ENCODE assay signal across 12 cellular contexts in the genomic region with DNA sequence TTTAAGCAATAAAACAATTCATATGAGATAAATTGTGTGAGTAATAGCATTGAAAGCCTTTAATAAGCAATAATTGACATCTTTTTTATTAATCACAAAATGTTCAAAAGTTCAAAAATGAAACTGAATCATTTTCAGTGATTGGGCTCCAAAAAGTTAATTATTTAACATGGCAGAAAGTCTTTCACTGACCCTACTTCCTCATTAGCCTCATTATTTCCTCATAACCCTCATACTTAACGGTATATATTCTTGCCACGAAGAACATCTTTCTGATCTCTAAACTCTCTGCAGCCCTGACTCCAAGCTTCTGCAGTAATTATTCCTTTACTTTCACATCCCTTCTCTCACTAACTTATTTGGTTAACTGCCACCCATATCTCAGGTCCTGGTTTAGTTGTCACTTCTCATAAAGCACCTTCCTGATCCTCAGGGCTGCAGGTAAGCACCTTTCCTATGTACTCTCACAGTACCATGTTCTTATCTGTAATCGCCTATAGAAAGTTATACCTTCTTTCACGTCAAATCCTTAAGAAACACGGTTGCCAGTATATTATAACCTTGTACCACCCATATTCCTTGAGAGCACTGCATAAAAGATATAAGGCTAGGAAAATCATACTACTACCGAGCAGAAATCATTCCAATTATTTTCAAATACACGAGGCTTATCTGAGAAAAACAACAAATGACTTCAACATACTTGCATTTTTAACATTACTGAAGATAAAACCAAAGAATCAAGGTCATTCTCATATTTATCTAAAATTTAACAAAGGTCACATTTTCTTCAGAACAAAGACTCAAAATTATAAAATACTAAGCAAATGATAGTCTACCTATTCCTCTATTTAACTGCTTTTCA.
DNase-seq lines count a peak whose midpoint lies in the region; ATAC-seq and TF ChIP-seq lines count a peak whose summit lies in the region.
"Had no signal": no experiment of that assay in that cellular context is flagged by ENCODE, and none has a peak within 500 bp of the region (broad histone marks: within the 10 kb centered on the region; RNA-seq: fewer than 3 reads in every experiment).

No MANE protein-coding gene starts in this region.

- peaks cover 0 to 10% (median 4%) of the 10 kb centered on the region in 5 donors for H3K36me3 Mint-ChIP-seq in naive thymus-derived CD4-positive, alpha-beta T cell

- H3K27ac Mint-ChIP-seq in naive thymus-derived CD4-positive, alpha-beta T cell = no peak overlapping the region
- H3K27ac Mint-ChIP-seq: stimulated activated effector memory CD8-positive, alpha-beta T cell treated with anti-CD3 and anti-CD28 coated beads, Interleukin-12 subunit alpha, Interleukin-12 subunit beta, amount 100 ng/mL, for 72 hours had no signal

- POLR2A ChIA-PET in naive thymus-derived CD4-positive, alpha-beta T cell (lab: Charles Lee) = no interaction called here

- H3K4me1 Mint-ChIP-seq in naive thymus-derived CD4-positive, alpha-beta T cell = peaks cover 19 to 62% (median 48%) of the 10 kb centered on the region in 7 donors

- TF ChIP-seq CTCF in OCI-LY3 (IDR thresholded peaks at IDR 0.05; ENCODE audit: low read depth, low read length) = no peak

- H3K27me3 Mint-ChIP-seq in naive thymus-derived CD4-positive, alpha-beta T cell = peaks cover 0 to 14% (median 0%) of the 10 kb centered on the region in 5 donors

- H3K9me3 Mint-ChIP-seq in naive thymus-derived CD4-positive, alpha-beta T cell = peaks cover 0 to 2% (median 0%) of the 10 kb centered on the region in 11 donors
- H3K9me3 Mint-ChIP-seq: stimulated activated effector memory CD8-positive, alpha-beta T cell treated with anti-CD3 and anti-CD28 coated beads, Interleukin-12 subunit alpha, Interleukin-12 subunit beta, amount 100 ng/mL, for 72 hours had no signal

- H4K20me1 ChIP-seq in OCI-LY3 (ENCODE audit: insufficient read depth, low read length) = peaks cover 21% of the 10 kb centered on the region

- peaks cover 35% of the 10 kb centered on the region for H3K4me1 ChIP-seq in OCI-LY3 (ENCODE audit: low read length)
- no peaks in the 10 kb centered on the region for H3K4me1 ChIP-seq in naive thymus-derived CD4-positive, alpha-beta T cell (ENCODE audit: control insufficient read depth in 2 of 2, insufficient read depth in 2 of 2, low read length in 2 of 2)
- H3K4me1 ChIP-seq: parathyroid adenoma had no signal

- intact Hi-C loops in naive thymus-derived CD4-positive, alpha-beta T cell (cut with micrococcal nuclease) = no loop called here

- H2AFZ ChIP-seq in OCI-LY3 (ENCODE audit: low read depth, low read length) = no peak overlapping the region
- H2AFZ ChIP-seq: parathyroid adenoma had no signal

- no peaks in the 10 kb centered on the region for H3K27me3 ChIP-seq in OCI-LY3 (ENCODE audit: low read depth, low read length)
- no peaks in the 10 kb centered on the region for H3K27me3 ChIP-seq in naive thymus-derived CD4-positive, alpha-beta T cell (ENCODE audit: control insufficient read depth in 2 of 2, insufficient read depth in 2 of 2, low read length in 2 of 2)
- H3K27me3 ChIP-seq: heart right ventricle had no signal

- peak overlapping the region; percentile 68 for H3K27ac ChIP-seq in OCI-LY3 (ENCODE audit: low read length)
- H3K27ac ChIP-seq in naive thymus-derived CD4-positive, alpha-beta T cell (ENCODE audit: low read depth, low read length) = no peak overlapping the region
- H3K27ac ChIP-seq: heart right ventricle, lower lobe of right lung, parathyroid adenoma had no signal

- DNase-seq in renal cortical epithelial cell (ENCODE audit: low read depth) (peak; percentile 22), NCI-H1694 treated with DMSO at 0.1 percent for 48 hours (lab: John Stamatoyannopoulos, UW) (no peak)
- DNase-seq in naive thymus-derived CD4-positive, alpha-beta T cell = no peak
- DNase-seq: activated T-cell treated with anti-CD3 and anti-CD28 coated beads for 4 hours, heart right ventricle, lower lobe of right lung had no signal

- no peaks in the 10 kb centered on the region for H3K36me3 ChIP-seq in OCI-LY3 (replicated peaks; ENCODE audit: low read depth, low read length)
- H3K36me3 ChIP-seq in naive thymus-derived CD4-positive, alpha-beta T cell (ENCODE audit: control insufficient read depth in 2 of 3, insufficient read depth in 3 of 3, low read length in 3 of 3) = no peaks in the 10 kb centered on the region
- H3K36me3 ChIP-seq: heart right ventricle, lower lobe of right lung had no signal

- H3K4me2 ChIP-seq in OCI-LY3 (ENCODE audit: low read length) = peak overlapping the region; percentile 86

- ATAC-seq in GM19395 (IDR thresholded peaks at IDR 0.05; ENCODE audit: unreplicated experiment) (peak; percentile 71), HG02943 (IDR thresholded peaks at IDR 0.05; ENCODE audit: low read depth, unreplicated experiment) (peak; percentile 81), HG03025 (IDR thresholded peaks at IDR 0.05; ENCODE audit: low FRiP score, unreplicated experiment) (no peak)
- ATAC-seq in naive thymus-derived CD4-positive, alpha-beta T cell = no peak
- ATAC-seq: heart right ventricle; lower lobe of right lung; stimulated activated effector memory CD8-positive, alpha-beta T cell treated with anti-CD3 and anti-CD28 coated beads, Interleukin-12 subunit alpha, Interleukin-12 subunit beta, amount 100 ng/mL, for 72 hours had no signal

- peaks cover 70% of the 10 kb centered on the region for H3K79me2 ChIP-seq in OCI-LY3 (ENCODE audit: low read length)
- H3K79me2 ChIP-seq: parathyroid adenoma had no signal

- CTCF ChIA-PET in naive thymus-derived CD4-positive, alpha-beta T cell (lab: Charles Lee) = no interaction called here

- no peaks in the 10 kb centered on the region for H3K9me3 ChIP-seq in OCI-LY3 (ENCODE audit: insufficient read depth, low read length)
- no peaks in the 10 kb centered on the region for H3K9me3 ChIP-seq in naive thymus-derived CD4-positive, alpha-beta T cell (ENCODE audit: control insufficient read depth in 2 of 3, low read length in 3 of 3)
- H3K9me3 ChIP-seq: heart right ventricle, lower lobe of right lung had no signal

- peak overlapping the region; percentile 70 for H3K4me3 ChIP-seq in OCI-LY3 (ENCODE audit: low read length)
- H3K4me3 ChIP-seq in naive thymus-derived CD4-positive, alpha-beta T cell (ENCODE audit: low read length) = no peak overlapping the region
- H3K4me3 ChIP-seq: heart right ventricle, lower lobe of right lung had no signal

- no peak overlapping the region for H3K4me3 Mint-ChIP-seq in naive thymus-derived CD4-positive, alpha-beta T cell
- H3K4me3 Mint-ChIP-seq: stimulated activated effector memory CD8-positive, alpha-beta T cell treated with anti-CD3 and anti-CD28 coated beads, Interleukin-12 subunit alpha, Interleukin-12 subunit beta, amount 100 ng/mL, for 72 hours had no signal

- peak overlapping the region; percentile 41 for H3K9ac ChIP-seq in OCI-LY3 (ENCODE audit: low read length)
- H3K9ac ChIP-seq: parathyroid adenoma had no signal

Comparison
In these comparisons a context has a peak if more than half of its experiments do, and no peak if none do; other contexts are left out.
1. ATAC-seq: peak in GM19395 (single experiment) and HG02943 (single experiment); none in HG03025 (single experiment) and naive thymus-derived CD4-positive, alpha-beta T cell (single experiment).